In genomic region chr11:18012314-18012905, GRCh38 we compare ENCODE assay signal across 1 cellular context.
TF ChIP-seq lines count a peak whose summit lies in the region.

No MANE protein-coding gene starts in this region.

TF ChIP-seq in GM23338, 12 proteins besides CTCF, POLR2A, EP300 and RAD21 (continued from another document):
- TF ChIP-seq ZNF462 (CRISPR knock-in tag; IDR thresholded peaks at IDR 0.05) (no peak), NANOG (IDR thresholded peaks at IDR 0.05; ENCODE audit: borderline replicate concordance) (no peak)
